ENCODE assay signal across 17 cellular contexts in the genomic region with DNA sequence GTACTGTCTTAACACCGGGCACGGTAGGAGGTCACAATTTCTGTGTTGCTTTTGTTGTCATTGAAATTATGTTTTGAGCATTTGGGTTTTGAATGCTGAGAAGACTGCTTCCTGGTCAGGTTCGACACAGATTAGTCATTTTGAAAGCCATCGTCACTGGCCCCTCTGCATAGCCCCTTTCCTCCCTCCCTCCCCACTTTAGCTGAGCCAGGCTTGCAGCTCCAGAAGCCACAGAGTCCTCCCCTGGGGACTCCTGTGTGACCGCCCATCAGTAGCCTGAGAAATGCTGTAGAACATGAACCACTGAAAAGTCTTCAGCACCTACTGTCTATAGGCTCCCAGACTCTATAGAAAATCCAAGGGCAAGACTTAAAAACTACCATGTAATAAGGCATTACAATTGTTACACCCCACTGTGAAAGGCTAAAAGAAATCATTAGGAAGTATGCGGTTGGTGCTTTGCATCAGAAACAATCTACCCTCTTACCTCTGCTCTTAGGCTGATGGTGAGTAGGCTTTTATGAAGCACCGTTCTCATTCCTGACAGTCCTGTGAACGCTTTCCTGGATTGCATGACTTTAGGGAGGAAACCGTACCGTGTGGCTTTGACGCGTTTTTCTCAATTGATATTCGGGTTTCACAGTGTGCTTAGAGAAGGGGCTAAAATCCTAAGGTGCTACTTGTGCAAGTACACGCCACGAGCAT.
DNase-seq lines count a peak whose midpoint lies in the region; ATAC-seq and TF ChIP-seq lines count a peak whose summit lies in the region.
"Had no signal": no experiment of that assay in that cellular context is flagged by ENCODE, and none has a peak within 500 bp of the region (broad histone marks: within the 10 kb centered on the region; RNA-seq: fewer than 3 reads in every experiment).

No MANE protein-coding gene starts in this region.

- in situ Hi-C loops in GM13976 (cut with MboI; ENCODE audit: low sequenced_read_pairs, unreplicated experiment), result no loop called here

- peaks cover 15 to 28% of the 10 kb centered on the region in 2 donors for H3K4me1 Mint-ChIP-seq in effector memory CD8-positive, alpha-beta T cell (ENCODE audit: low read depth in 2 of 2)

- H3K36me3 Mint-ChIP-seq in effector memory CD8-positive, alpha-beta T cell (ENCODE audit: insufficient read depth), result peaks cover 5% of the 10 kb centered on the region

- peak overlapping the region; percentile 25; the same call in 1 of the 2 replicates for H3K4me3 ChIP-seq in iPS-20b (ENCODE audit: low read length)
- H3K4me3 ChIP-seq: gastroesophageal sphincter, SJSA1 had no signal

- TF ChIP-seq CTCF in GM13976 (IDR thresholded peaks at IDR 0.05; ENCODE audit: borderline replicate concordance, control extremely low read depth, extremely low read depth, insufficient read depth, missing control alignments), result no peak

- ATAC-seq in GM21360 (IDR thresholded peaks at IDR 0.05; ENCODE audit: unreplicated experiment), result peak; percentile 86
- peak; percentile 58 for ATAC-seq in HG03469 (IDR thresholded peaks at IDR 0.05; ENCODE audit: unreplicated experiment)
- ATAC-seq in effector memory CD8-positive, alpha-beta T cell (replicated peaks), result no peak
- ATAC-seq: gastroesophageal sphincter had no signal

- H3K36me3 ChIP-seq in iPS-20b (ENCODE audit: insufficient read depth, low read depth, low read length), result no peaks in the 10 kb centered on the region

- no peak overlapping the region for H3K9ac ChIP-seq in iPS-20b (ENCODE audit: low read depth, low read length)

- no peaks in the 10 kb centered on the region for H3K9me3 ChIP-seq in iPS-20b (ENCODE audit: insufficient read depth, low read depth, low read length)
- H3K9me3 ChIP-seq: gastroesophageal sphincter, SJSA1 had no signal

- H3K4me1 ChIP-seq in iPS-20b (ENCODE audit: insufficient read depth, low read length), result peaks cover 11% of the 10 kb centered on the region; the same call in 1 of the 2 replicates
- H3K4me1 ChIP-seq: SJSA1 had no signal

- H3K27ac ChIP-seq in iPS-20b (ENCODE audit: low read length), result no peak overlapping the region
- H3K27ac ChIP-seq: gastroesophageal sphincter, HL-60, SJSA1 had no signal

- DNase-seq in GM13976 (ENCODE audit: low spot score) (peak; percentile 40), CD1c-positive myeloid dendritic cell (ENCODE audit: extremely low spot score) (no peak), DMS53 (lab: John Stamatoyannopoulos, UW) (no peak), C1 segment of cervical spinal cord (lab: John Stamatoyannopoulos, UW) (no peak)
- DNase-seq in effector memory CD8-positive, alpha-beta T cell, result no peak
- DNase-seq: activated naive CD4-positive, alpha-beta T cell treated with anti-CD3 and anti-CD28 coated beads for 36 hours; AML-193; kidney; NCI-H2081 treated with DMSO at 0.1 percent for 48 hours; NK-92 treated with Interleukin-12 subunit alpha and Interleukin-12 subunit beta, amount 100 ng/mL, for 24 hours; stimulated activated CD8-positive, alpha-beta memory T cell treated with anti-CD3 and anti-CD28 coated beads, Interleukin-4, amount 100 ng/mL, for 48 hours had no signal

- no peak overlapping the region for H3K27ac Mint-ChIP-seq in effector memory CD8-positive, alpha-beta T cell
- H3K27ac Mint-ChIP-seq: activated naive CD4-positive, alpha-beta T cell treated with anti-CD3 and anti-CD28 coated beads for 36 hours had no signal

- H3K9me3 Mint-ChIP-seq in effector memory CD8-positive, alpha-beta T cell, result no peaks in the 10 kb centered on the region
- H3K9me3 Mint-ChIP-seq: activated naive CD4-positive, alpha-beta T cell treated with anti-CD3 and anti-CD28 coated beads for 36 hours had no signal

- H3K27me3 ChIP-seq in iPS-20b (ENCODE audit: insufficient read depth, low read length), result no peaks in the 10 kb centered on the region
- H3K27me3 ChIP-seq: gastroesophageal sphincter, SJSA1 had no signal

- peaks cover 66 to 90% of the 10 kb centered on the region in 2 donors for H3K27me3 Mint-ChIP-seq in effector memory CD8-positive, alpha-beta T cell

- H3K4me3 Mint-ChIP-seq in effector memory CD8-positive, alpha-beta T cell, result peak overlapping the region in 1 of 2 donors; percentile 2
- H3K4me3 Mint-ChIP-seq: activated naive CD4-positive, alpha-beta T cell treated with anti-CD3 and anti-CD28 coated beads for 36 hours had no signal
